1 cellular context compared by ENCODE assay signal in the genomic region with DNA sequence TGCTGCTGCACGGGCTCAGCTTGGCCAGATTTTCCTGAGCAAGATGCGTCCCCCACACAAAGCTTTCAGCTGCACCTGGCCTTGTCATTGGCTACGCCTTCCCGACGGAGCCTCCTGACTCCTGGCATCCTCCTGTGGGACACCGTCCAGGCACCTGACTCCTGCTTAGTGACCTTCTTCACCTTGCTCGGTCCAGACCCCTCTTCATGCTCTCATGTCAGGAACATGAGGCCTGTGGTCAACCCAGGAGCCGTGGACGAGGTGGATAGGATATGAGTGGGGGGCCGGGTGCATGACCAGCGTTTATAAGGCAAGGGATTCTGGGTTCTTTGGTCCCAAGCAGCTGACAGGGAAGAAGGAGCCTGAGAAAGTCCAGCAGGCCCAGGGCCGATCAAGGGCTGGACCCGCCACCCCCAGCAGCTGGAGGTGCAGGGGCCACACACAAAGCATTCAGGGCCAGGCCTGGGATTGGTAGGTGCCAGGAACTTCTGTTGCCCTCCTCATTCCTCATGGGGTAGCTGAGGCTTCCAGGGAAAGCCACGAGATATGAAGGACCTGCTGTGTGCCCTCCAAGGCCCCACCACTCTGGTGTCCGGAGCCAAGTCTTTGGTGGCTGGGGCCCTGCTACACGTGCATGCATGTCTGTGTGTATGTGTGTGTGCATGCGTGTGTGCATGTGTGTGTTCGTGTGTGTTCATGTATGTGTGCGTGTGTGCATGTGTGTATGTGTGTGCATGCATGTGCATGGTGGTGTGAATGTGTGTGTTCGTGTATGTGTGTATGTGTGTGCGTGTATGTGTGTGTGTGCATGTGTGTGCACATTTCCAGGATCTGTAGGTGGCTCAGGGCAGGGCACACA.
TF ChIP-seq lines count a peak whose summit lies in the region.

No MANE protein-coding gene starts in this region.

TF ChIP-seq in GM12878, 131 proteins besides CTCF, POLR2A, EP300 and RAD21:
- TF ChIP-seq, protein P1, sequence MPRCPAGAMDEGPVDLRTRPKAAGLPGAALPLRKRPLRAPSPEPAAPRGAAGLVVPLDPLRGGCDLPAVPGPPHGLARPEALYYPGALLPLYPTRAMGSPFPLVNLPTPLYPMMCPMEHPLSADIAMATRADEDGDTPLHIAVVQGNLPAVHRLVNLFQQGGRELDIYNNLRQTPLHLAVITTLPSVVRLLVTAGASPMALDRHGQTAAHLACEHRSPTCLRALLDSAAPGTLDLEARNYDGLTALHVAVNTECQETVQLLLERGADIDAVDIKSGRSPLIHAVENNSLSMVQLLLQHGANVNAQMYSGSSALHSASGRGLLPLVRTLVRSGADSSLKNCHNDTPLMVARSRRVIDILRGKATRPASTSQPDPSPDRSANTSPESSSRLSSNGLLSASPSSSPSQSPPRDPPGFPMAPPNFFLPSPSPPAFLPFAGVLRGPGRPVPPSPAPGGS (IDR thresholded peaks at IDR 0.05; ENCODE audit: borderline replicate concordance, insufficient read depth, low read depth, low read length, poor library complexity, severe bottlenecking) = peak; percentile 37
- TF ChIP-seq, protein P2, sequence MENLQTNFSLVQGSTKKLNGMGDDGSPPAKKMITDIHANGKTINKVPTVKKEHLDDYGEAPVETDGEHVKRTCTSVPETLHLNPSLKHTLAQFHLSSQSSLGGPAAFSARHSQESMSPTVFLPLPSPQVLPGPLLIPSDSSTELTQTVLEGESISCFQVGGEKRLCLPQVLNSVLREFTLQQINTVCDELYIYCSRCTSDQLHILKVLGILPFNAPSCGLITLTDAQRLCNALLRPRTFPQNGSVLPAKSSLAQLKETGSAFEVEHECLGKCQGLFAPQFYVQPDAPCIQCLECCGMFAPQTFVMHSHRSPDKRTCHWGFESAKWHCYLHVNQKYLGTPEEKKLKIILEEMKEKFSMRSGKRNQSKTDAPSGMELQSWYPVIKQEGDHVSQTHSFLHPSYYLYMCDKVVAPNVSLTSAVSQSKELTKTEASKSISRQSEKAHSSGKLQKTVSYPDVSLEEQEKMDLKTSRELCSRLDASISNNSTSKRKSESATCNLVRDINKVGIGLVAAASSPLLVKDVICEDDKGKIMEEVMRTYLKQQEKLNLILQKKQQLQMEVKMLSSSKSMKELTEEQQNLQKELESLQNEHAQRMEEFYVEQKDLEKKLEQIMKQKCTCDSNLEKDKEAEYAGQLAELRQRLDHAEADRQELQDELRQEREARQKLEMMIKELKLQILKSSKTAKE (IDR thresholded peaks at IDR 0.05; ENCODE audit: low read depth, poor library complexity, severe bottlenecking) = no peak
